ENCODE assay signal across 2 cellular contexts in genomic region chr3:150631515-150632221, GRCh38.
A peak's percentile ranks its signal among the peaks of the same experiment; 100 is the strongest.
TF ChIP-seq lines count a peak whose summit lies in the region.

No MANE protein-coding gene starts in this region.

TF ChIP-seq in GM23338, 12 proteins besides CTCF, POLR2A, EP300 and RAD21:
- no peak for TF ChIP-seq CREB1 (CRISPR knock-in tag; IDR thresholded peaks at IDR 0.05; ENCODE audit: low read depth)
- TF ChIP-seq NANOG (IDR thresholded peaks at IDR 0.05; ENCODE audit: borderline replicate concordance): no peak
- no peak for TF ChIP-seq ZNF331 (CRISPR knock-in tag; IDR thresholded peaks at IDR 0.05; ENCODE audit: low read depth)
- no peak for TF ChIP-seq JUNB (IDR thresholded peaks at IDR 0.05; ENCODE audit: unreplicated experiment)
- no peak for TF ChIP-seq EZH2phosphoT487 (IDR thresholded peaks at IDR 0.05; ENCODE audit: unreplicated experiment)
- no peak for TF ChIP-seq POLR2AphosphoS5 (IDR thresholded peaks at IDR 0.05; ENCODE audit: low read depth)
- TF ChIP-seq, protein P1, sequence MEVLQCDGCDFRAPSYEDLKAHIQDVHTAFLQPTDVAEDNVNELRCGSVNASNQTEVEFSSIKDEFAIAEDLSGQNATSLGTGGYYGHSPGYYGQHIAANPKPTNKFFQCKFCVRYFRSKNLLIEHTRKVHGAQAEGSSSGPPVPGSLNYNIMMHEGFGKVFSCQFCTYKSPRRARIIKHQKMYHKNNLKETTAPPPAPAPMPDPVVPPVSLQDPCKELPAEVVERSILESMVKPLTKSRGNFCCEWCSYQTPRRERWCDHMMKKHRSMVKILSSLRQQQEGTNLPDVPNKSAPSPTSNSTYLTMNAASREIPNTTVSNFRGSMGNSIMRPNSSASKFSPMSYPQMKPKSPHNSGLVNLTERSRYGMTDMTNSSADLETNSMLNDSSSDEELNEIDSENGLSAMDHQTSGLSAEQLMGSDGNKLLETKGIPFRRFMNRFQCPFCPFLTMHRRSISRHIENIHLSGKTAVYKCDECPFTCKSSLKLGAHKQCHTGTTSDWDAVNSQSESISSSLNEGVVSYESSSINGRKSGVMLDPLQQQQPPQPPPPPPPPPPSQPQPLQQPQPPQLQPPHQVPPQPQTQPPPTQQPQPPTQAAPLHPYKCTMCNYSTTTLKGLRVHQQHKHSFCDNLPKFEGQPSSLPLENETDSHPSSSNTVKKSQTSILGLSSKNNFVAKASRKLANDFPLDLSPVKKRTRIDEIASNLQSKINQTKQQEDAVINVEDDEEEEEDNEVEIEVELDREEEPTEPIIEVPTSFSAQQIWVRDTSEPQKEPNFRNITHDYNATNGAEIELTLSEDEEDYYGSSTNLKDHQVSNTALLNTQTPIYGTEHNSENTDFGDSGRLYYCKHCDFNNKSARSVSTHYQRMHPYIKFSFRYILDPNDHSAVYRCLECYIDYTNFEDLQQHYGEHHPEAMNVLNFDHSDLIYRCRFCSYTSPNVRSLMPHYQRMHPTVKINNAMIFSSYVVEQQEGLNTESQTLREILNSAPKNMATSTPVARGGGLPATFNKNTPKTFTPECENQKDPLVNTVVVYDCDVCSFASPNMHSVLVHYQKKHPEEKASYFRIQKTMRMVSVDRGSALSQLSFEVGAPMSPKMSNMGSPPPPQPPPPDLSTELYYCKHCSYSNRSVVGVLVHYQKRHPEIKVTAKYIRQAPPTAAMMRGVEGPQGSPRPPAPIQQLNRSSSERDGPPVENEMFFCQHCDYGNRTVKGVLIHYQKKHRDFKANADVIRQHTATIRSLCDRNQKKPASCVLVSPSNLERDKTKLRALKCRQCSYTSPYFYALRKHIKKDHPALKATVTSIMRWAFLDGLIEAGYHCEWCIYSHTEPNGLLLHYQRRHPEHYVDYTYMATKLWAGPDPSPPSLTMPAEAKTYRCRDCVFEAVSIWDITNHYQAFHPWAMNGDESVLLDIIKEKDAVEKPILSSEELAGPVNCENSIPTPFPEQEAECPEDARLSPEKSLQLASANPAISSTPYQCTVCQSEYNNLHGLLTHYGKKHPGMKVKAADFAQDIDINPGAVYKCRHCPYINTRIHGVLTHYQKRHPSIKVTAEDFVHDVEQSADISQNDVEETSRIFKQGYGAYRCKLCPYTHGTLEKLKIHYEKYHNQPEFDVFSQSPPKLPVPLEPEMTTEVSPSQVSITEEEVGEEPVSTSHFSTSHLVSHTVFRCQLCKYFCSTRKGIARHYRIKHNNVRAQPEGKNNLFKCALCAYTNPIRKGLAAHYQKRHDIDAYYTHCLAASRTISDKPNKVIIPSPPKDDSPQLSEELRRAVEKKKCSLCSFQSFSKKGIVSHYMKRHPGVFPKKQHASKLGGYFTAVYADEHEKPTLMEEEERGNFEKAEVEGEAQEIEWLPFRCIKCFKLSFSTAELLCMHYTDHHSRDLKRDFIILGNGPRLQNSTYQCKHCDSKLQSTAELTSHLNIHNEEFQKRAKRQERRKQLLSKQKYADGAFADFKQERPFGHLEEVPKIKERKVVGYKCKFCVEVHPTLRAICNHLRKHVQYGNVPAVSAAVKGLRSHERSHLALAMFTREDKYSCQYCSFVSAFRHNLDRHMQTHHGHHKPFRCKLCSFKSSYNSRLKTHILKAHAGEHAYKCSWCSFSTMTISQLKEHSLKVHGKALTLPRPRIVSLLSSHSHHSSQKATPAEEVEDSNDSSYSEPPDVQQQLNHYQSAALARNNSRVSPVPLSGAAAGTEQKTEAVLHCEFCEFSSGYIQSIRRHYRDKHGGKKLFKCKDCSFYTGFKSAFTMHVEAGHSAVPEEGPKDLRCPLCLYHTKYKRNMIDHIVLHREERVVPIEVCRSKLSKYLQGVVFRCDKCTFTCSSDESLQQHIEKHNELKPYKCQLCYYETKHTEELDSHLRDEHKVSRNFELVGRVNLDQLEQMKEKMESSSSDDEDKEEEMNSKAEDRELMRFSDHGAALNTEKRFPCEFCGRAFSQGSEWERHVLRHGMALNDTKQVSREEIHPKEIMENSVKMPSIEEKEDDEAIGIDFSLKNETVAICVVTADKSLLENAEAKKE (CRISPR knock-in tag; IDR thresholded peaks at IDR 0.05): no peak
- TF ChIP-seq ETS1 (IDR thresholded peaks at IDR 0.05): no peak

TF ChIP-seq in K562, 482 proteins besides CTCF, POLR2A, EP300 and RAD21 (continues in another document):
- TF ChIP-seq BHLHE40 (IDR thresholded peaks at IDR 0.05; ENCODE audit: low read length) (peak; percentile 84), TSHZ1 (CRISPR knock-in tag; IDR thresholded peaks at IDR 0.05) (no peak), ATF6 (CRISPR knock-in tag; IDR thresholded peaks at IDR 0.05) (no peak), VEZF1 (CRISPR knock-in tag; IDR thresholded peaks at IDR 0.05) (no peak), SOX6 (IDR thresholded peaks at IDR 0.05) (peak; percentile 95), NFE2L1 (tag; IDR thresholded peaks at IDR 0.05; ENCODE audit: borderline replicate concordance, low read depth) (0 out of 2 replicates have a peak, but pooled peaks have one; percentile 11), ZNF444 (CRISPR knock-in tag; IDR thresholded peaks at IDR 0.05) (no peak), BRD9 (IDR thresholded peaks at IDR 0.05; ENCODE audit: low read depth, partially characterized antibody) (no peak), CBX5 (IDR thresholded peaks at IDR 0.05; ENCODE audit: borderline replicate concordance, low read depth) (no peak), ZNF408 (CRISPR knock-in tag; IDR thresholded peaks at IDR 0.05; ENCODE audit: low read depth) (no peak), TAL1 (IDR thresholded peaks at IDR 0.05) (peak; percentile 61), ZKSCAN8 (CRISPR knock-in tag; IDR thresholded peaks at IDR 0.05) (no peak), RAD51 (IDR thresholded peaks at IDR 0.05; ENCODE audit: borderline replicate concordance, low read depth) (peak; percentile 67), ETV5 (CRISPR knock-in tag; IDR thresholded peaks at IDR 0.05; ENCODE audit: low read depth) (no peak), SAP30 (IDR thresholded peaks at IDR 0.05; ENCODE audit: borderline replicate concordance, insufficient read depth, low read depth, low read length, poor library complexity, severe bottlenecking) (no peak), TAF15 (IDR thresholded peaks at IDR 0.05; ENCODE audit: low read depth, low read length) (no peak), DPF2 (IDR thresholded peaks at IDR 0.05) (peak; percentile 77), ZNF57 (CRISPR knock-in tag; IDR thresholded peaks at IDR 0.05) (no peak), ZNF583 (CRISPR knock-in tag; IDR thresholded peaks at IDR 0.05) (no peak), TOE1 (IDR thresholded peaks at IDR 0.05; ENCODE audit: borderline replicate concordance) (no peak), TOE1 (CRISPR knock-in tag; IDR thresholded peaks at IDR 0.05; ENCODE audit: borderline replicate concordance, low read depth) (no peak), FOXJ2 (tag; IDR thresholded peaks at IDR 0.05) (peak; percentile 77; the same call in 1 of the 2 replicates), PYGO2 (tag; IDR thresholded peaks at IDR 0.05) (no peak), MTF1 (CRISPR knock-in tag; IDR thresholded peaks at IDR 0.05; ENCODE audit: borderline replicate concordance) (no peak), HNRNPLL (IDR thresholded peaks at IDR 0.05; ENCODE audit: low read depth, low read length, poor library complexity, severe bottlenecking) (no peak), TEAD1 (CRISPR knock-in tag; IDR thresholded peaks at IDR 0.05) (0 out of 4 replicates have a peak, but pooled peaks of 1 of the 2 experiments have one; percentile 57), CCNT2 (IDR thresholded peaks at IDR 0.05; ENCODE audit: borderline replicate concordance, extremely low read depth, insufficient read length, low read depth, low read length) (peak; percentile 68), NFE2 (IDR thresholded peaks at IDR 0.05; ENCODE audit: low read depth) (peak; percentile 91), MCM3 (IDR thresholded peaks at IDR 0.05) (no peak)
- TF ChIP-seq, protein P2, sequence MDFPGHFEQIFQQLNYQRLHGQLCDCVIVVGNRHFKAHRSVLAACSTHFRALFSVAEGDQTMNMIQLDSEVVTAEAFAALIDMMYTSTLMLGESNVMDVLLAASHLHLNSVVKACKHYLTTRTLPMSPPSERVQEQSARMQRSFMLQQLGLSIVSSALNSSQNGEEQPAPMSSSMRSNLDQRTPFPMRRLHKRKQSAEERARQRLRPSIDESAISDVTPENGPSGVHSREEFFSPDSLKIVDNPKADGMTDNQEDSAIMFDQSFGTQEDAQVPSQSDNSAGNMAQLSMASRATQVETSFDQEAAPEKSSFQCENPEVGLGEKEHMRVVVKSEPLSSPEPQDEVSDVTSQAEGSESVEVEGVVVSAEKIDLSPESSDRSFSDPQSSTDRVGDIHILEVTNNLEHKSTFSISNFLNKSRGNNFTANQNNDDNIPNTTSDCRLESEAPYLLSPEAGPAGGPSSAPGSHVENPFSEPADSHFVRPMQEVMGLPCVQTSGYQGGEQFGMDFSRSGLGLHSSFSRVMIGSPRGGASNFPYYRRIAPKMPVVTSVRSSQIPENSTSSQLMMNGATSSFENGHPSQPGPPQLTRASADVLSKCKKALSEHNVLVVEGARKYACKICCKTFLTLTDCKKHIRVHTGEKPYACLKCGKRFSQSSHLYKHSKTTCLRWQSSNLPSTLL (IDR thresholded peaks at IDR 0.05): no peak
- TF ChIP-seq, protein P3, sequence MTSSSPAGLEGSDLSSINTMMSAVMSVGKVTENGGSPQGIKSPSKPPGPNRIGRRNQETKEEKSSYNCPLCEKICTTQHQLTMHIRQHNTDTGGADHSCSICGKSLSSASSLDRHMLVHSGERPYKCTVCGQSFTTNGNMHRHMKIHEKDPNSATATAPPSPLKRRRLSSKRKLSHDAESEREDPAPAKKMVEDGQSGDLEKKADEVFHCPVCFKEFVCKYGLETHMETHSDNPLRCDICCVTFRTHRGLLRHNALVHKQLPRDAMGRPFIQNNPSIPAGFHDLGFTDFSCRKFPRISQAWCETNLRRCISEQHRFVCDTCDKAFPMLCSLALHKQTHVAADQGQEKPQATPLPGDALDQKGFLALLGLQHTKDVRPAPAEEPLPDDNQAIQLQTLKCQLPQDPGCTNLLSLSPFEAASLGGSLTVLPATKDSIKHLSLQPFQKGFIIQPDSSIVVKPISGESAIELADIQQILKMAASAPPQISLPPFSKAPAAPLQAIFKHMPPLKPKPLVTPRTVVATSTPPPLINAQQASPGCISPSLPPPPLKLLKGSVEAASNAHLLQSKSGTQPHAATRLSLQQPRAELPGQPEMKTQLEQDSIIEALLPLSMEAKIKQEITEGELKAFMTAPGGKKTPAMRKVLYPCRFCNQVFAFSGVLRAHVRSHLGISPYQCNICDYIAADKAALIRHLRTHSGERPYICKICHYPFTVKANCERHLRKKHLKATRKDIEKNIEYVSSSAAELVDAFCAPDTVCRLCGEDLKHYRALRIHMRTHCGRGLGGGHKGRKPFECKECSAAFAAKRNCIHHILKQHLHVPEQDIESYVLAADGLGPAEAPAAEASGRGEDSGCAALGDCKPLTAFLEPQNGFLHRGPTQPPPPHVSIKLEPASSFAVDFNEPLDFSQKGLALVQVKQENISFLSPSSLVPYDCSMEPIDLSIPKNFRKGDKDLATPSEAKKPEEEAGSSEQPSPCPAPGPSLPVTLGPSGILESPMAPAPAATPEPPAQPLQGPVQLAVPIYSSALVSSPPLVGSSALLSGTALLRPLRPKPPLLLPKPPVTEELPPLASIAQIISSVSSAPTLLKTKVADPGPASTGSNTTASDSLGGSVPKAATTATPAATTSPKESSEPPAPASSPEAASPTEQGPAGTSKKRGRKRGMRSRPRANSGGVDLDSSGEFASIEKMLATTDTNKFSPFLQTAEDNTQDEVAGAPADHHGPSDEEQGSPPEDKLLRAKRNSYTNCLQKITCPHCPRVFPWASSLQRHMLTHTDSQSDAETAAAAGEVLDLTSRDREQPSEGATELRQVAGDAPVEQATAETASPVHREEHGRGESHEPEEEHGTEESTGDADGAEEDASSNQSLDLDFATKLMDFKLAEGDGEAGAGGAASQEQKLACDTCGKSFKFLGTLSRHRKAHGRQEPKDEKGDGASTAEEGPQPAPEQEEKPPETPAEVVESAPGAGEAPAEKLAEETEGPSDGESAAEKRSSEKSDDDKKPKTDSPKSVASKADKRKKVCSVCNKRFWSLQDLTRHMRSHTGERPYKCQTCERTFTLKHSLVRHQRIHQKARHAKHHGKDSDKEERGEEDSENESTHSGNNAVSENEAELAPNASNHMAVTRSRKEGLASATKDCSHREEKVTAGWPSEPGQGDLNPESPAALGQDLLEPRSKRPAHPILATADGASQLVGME (CRISPR knock-in tag; IDR thresholded peaks at IDR 0.05): no peak
